Comparison of ENCODE assay signal across 8 cellular contexts in genomic region chr19:45515081-45515624, GRCh38. TPM values are rescaled to one million over a fixed set of nuclear protein-coding genes. Genes with fewer than 3 reads are reported as not detected.
DNase-seq lines count a peak whose midpoint lies in the region; ATAC-seq, FAIRE-seq and TF ChIP-seq lines count a peak whose summit lies in the region.

No MANE protein-coding gene starts in this region.

- WGBS in spleen, 5 donors: 16 to 30% (median 23%) methylated on average over 10 of the region's 10 CpGs

- TF ChIP-seq CTCF in foreskin keratinocyte (conservative IDR thresholded peaks at IDR 0.05) (no peak), spleen (IDR thresholded peaks at IDR 0.05 in 8 of 11, conservative IDR thresholded peaks at IDR 0.05 in 3 of 11) (peak in 1 of 11 experiments; percentile 14), A673 (conservative IDR thresholded peaks at IDR 0.05; ENCODE audit: low read depth, low read length) (no peak)

- DNase-seq in GM19239 (ENCODE audit: insufficient read length, low spot score) (no peak), SIG-M5 (lab: John Stamatoyannopoulos, UW) (peak; percentile 41), foreskin keratinocyte (no peak), spleen (peak; percentile 90), NCI-H2029 (lab: John Stamatoyannopoulos, UW) (no peak), A673 (ENCODE audit: low spot score) (no peak)
- no peak for DNase-seq in effector CD8-positive, alpha-beta T cell (lab: John Stamatoyannopoulos, UW)

- POLR2A ChIA-PET in A673 (lab: Charles Lee; ENCODE audit: low non-redundant PET): no interaction called here

- ATAC-seq in foreskin keratinocyte (no peak), HG03135 (IDR thresholded peaks at IDR 0.05; ENCODE audit: unreplicated experiment) (no peak)

- H3K4me1 ChIP-seq in foreskin keratinocyte: peaks cover 4% of the 10 kb centered on the region
- H3K4me1 ChIP-seq in spleen: peaks cover 47 to 86% (median 67%) of the 10 kb centered on the region in 6 donors
- no peaks in the 10 kb centered on the region for H3K4me1 ChIP-seq in A673 (ENCODE audit: insufficient read depth, low read length, poor library complexity, severe bottlenecking)

- TF ChIP-seq POLR2A in spleen (IDR thresholded peaks at IDR 0.05): no peak

- H3K36me3 ChIP-seq in spleen (peaks cover 0 to 91% (median 34%) of the 10 kb centered on the region in 6 donors), A673 (ENCODE audit: insufficient read depth, low read length, poor library complexity, severe bottlenecking) (peaks cover 10% of the 10 kb centered on the region)

- no peaks in the 10 kb centered on the region for H3K27me3 ChIP-seq in foreskin keratinocyte
- H3K27me3 ChIP-seq in spleen (replicated peaks in 1 of 7): no peaks in the 10 kb centered on the region
- H3K27me3 ChIP-seq in A673 (replicated peaks; ENCODE audit: insufficient read depth, low read depth, low read length, poor library complexity): no peaks in the 10 kb centered on the region

- CTCF ChIA-PET in A673 (lab: Charles Lee): interaction anchor here (1.3 kb wide), 1 partner anchor 43 kb away, joined by 5 read pairs; no protein-coding TSS in a partner anchor

- intact Hi-C loops in spleen (cut with DNase I; ENCODE audit: low total_unique reads): no loop called here
- intact Hi-C loops in A673 (cut with micrococcal nuclease; ENCODE audit: unreplicated experiment): no loop called here

- peak; percentile 88 for FAIRE-seq in GM19239 (lab: Jason Lieb, UNC)

- H3K4me3 ChIP-seq in spleen (peak overlapping the region in 4 of 8 donors; percentile 7 to 99 (median 25)), A673 (ENCODE audit: low read depth, low read length, poor library complexity, severe bottlenecking) (no peak overlapping the region)

- H3K9me3 ChIP-seq in spleen (no peaks in the 10 kb centered on the region), A673 (ENCODE audit: low read depth, low read length, poor library complexity, severe bottlenecking) (no peaks in the 10 kb centered on the region)

- no TSS peak for BruUV-seq in A673 (replicated peaks; lab: Mats Ljungman, UMichigan)

- H3K27ac ChIP-seq in foreskin keratinocyte (peak overlapping the region; percentile 10), spleen (peak overlapping the region; percentile 58 to 100 (median 88)), A673 (ENCODE audit: low read depth, low read length, poor library complexity, severe bottlenecking) (no peak overlapping the region)

RNA-seq across cellular contexts. Expression of gene VASP, which starts 7.9 kb away (rescaled TPM):
- total RNA-seq in foreskin keratinocyte: 168 and 176 TPM in 2 replicates
- 157 and 161 TPM in 2 replicates for polyA plus RNA-seq in foreskin keratinocyte
- total RNA-seq in spleen: 100 to 1,000 TPM; 146 to 386 (median 221) TPM
- 100 to 1,000 TPM; 154 to 210 (median 161) TPM for polyA plus RNA-seq in spleen
- 89.6 and 102 TPM in 2 replicates for total RNA-seq in A673 (2021)

RNA-seq across cellular contexts. Expression of gene PPM1N, which starts 16.9 kb away (rescaled TPM):
- 2.0 and 2.1 TPM in 2 replicates for total RNA-seq in foreskin keratinocyte
- polyA plus RNA-seq in foreskin keratinocyte: 3.4 and 3.7 TPM in 2 replicates
- 10 to 100 TPM in 2 of 7 donors, 1 to 10 TPM in 5; 6.3 to 21.4 (median 9.6) TPM for total RNA-seq in spleen
- 10 to 100 TPM in 2 of 3 donors, 1 to 10 TPM in 1; 9.5 to 13.4 (median 10.7) TPM for polyA plus RNA-seq in spleen
- 0.80 and 1.6 TPM in 2 replicates for total RNA-seq in A673 (2021)

RNA-seq across cellular contexts. Expression of gene RTN2, which starts 18.3 kb away (rescaled TPM):
- total RNA-seq in foreskin keratinocyte (11.7 and 12.0 TPM in 2 replicates), spleen (10 to 100 TPM in 6 of 7 donors, 1 to 10 TPM in 1; 9.2 to 22.6 (median 15.1) TPM), A673 (2021) (6.6 and 9.1 TPM in 2 replicates)
- polyA plus RNA-seq in foreskin keratinocyte (16.6 and 17.7 TPM in 2 replicates), spleen (1 to 10 TPM; 4.9 to 7.9 (median 7.6) TPM)

RNA-seq across cellular contexts. Expression of gene FOSB, which starts 47.4 kb away (rescaled TPM):
- total RNA-seq in foreskin keratinocyte (1.7 and 2.7 TPM in 2 replicates), spleen (10 to 100 TPM in 2 of 7 donors, 1 to 10 TPM in 4, under 1 TPM in 1; 0.92 to 41.7 (median 1.6) TPM), A673 (2021) (1.0 and 1.9 TPM in 2 replicates)
- polyA plus RNA-seq in foreskin keratinocyte (0.68 and 1.0 TPM in 2 replicates), spleen (1 to 10 TPM in 2 of 3 donors, under 1 TPM in 1; 0.42 to 2.2 (median 1.3) TPM)

Comparison
In these comparisons a context has a peak if more than half of its experiments do, and no peak if none do; other contexts are left out.
1. DNase-seq: peak in SIG-M5 (single experiment) and spleen (single experiment); none in GM19239 (single experiment), foreskin keratinocyte (0 of 2), NCI-H2029 (single experiment), A673 (single experiment) and effector CD8-positive, alpha-beta T cell (single experiment).